Comparison of ENCODE assay signal across 8 cellular contexts in genomic region chr10:79116363-79116762, GRCh38. TPM values are rescaled to one million over a fixed set of nuclear protein-coding genes. Genes with fewer than 3 reads are reported as not detected.
DNase-seq lines count a peak whose midpoint lies in the region; ATAC-seq and TF ChIP-seq lines count a peak whose summit lies in the region.

No MANE protein-coding gene starts in this region.

- H4K20me1 ChIP-seq in MM.1S (ENCODE audit: insufficient read depth, low read length) (no peaks in the 10 kb centered on the region), neural progenitor cell (ENCODE audit: low read depth) (peaks cover 95% of the 10 kb centered on the region)

- H3K27me3 Mint-ChIP-seq in neural progenitor cell (ENCODE audit: insufficient read depth, low read depth): peaks cover 17% of the 10 kb centered on the region

- ATAC-seq in GM18517 (IDR thresholded peaks at IDR 0.05; ENCODE audit: unreplicated experiment) (peak; percentile 28), GM21737 (IDR thresholded peaks at IDR 0.05; ENCODE audit: unreplicated experiment) (peak; percentile 20), HG03025 (IDR thresholded peaks at IDR 0.05; ENCODE audit: low FRiP score, unreplicated experiment) (no peak)

- no peaks in the 10 kb centered on the region for H3K36me3 ChIP-seq in MM.1S (replicated peaks; ENCODE audit: insufficient read depth, low read length)
- no peaks in the 10 kb centered on the region for H3K36me3 ChIP-seq in neural progenitor cell

- peaks cover 74% of the 10 kb centered on the region for H3K4me1 Mint-ChIP-seq in neural progenitor cell

- H3K27me3 ChIP-seq in MM.1S (replicated peaks; ENCODE audit: insufficient read depth, low read length) (no peaks in the 10 kb centered on the region), neural progenitor cell (no peaks in the 10 kb centered on the region)

- DNase-seq in MM.1S (no peak), neural progenitor cell (ENCODE audit: low spot score) (no peak), NCI-H146 (lab: John Stamatoyannopoulos, UW) (no peak), NCI-H1694 treated with DMSO at 0.1 percent for 48 hours (lab: John Stamatoyannopoulos, UW) (no peak), hepatic stellate cell (ENCODE audit: low spot score) (no peak)

- peaks cover 15% of the 10 kb centered on the region for H3K36me3 Mint-ChIP-seq in neural progenitor cell

- peaks cover 13% of the 10 kb centered on the region for H3F3A ChIP-seq in MM.1S (ENCODE audit: insufficient read depth, low read length)
- H3F3A ChIP-seq in neural progenitor cell (ENCODE audit: low read depth): peaks cover 4% of the 10 kb centered on the region

- H3K4me1 ChIP-seq in MM.1S (ENCODE audit: low read length) (peaks cover 38% of the 10 kb centered on the region), neural progenitor cell (peaks cover 22% of the 10 kb centered on the region)

- no peaks in the 10 kb centered on the region for H3K9me3 ChIP-seq in MM.1S (replicated peaks; ENCODE audit: insufficient read depth, low read length)
- no peaks in the 10 kb centered on the region for H3K9me3 ChIP-seq in neural progenitor cell (ENCODE audit: low read depth)

- no peak overlapping the region for H3K9ac ChIP-seq in MM.1S (ENCODE audit: low read length)
- no peak overlapping the region for H3K9ac ChIP-seq in neural progenitor cell

- no peak overlapping the region for H3K4me3 Mint-ChIP-seq in neural progenitor cell

- H2AFZ ChIP-seq in MM.1S (ENCODE audit: low read length): peak overlapping the region; percentile 69; the same call in 1 of the 2 replicates
- H2AFZ ChIP-seq in neural progenitor cell (replicated peaks): no peak overlapping the region

- no peaks in the 10 kb centered on the region for H3K9me2 ChIP-seq in MM.1S (replicated peaks; ENCODE audit: insufficient read depth, low read length)

- H3K79me2 ChIP-seq in MM.1S (ENCODE audit: low read length): 0 out of 2 replicates have a peak, but pooled peaks cover 2% of the 10 kb centered on the region
- H3K79me2 ChIP-seq in neural progenitor cell (ENCODE audit: low read depth): peaks cover 55% of the 10 kb centered on the region

- no peak overlapping the region for H3K4me3 ChIP-seq in MM.1S (ENCODE audit: low read length)
- no peak overlapping the region for H3K4me3 ChIP-seq in neural progenitor cell

- H3K27ac Mint-ChIP-seq in neural progenitor cell: peak overlapping the region; percentile 91

- no peaks in the 10 kb centered on the region for H3K9me3 Mint-ChIP-seq in neural progenitor cell

- H3K27ac ChIP-seq in MM.1S (ENCODE audit: low read length): peak overlapping the region; percentile 71
- no peak overlapping the region for H3K27ac ChIP-seq in neural progenitor cell

- no peak for TF ChIP-seq CTCF in MM.1S (IDR thresholded peaks at IDR 0.05; ENCODE audit: low read length)
- TF ChIP-seq CTCF in neural progenitor cell (IDR thresholded peaks at IDR 0.05): no peak

- H3K4me2 ChIP-seq in MM.1S (ENCODE audit: low read depth, low read length) (peak overlapping the region; percentile 62), neural progenitor cell (no peak overlapping the region)

RNA-seq across cellular contexts. Expression of gene ZMIZ1, which starts 47.6 kb away (rescaled TPM):
- 5.8 and 12.3 TPM in 2 replicates for total RNA-seq in neural progenitor cell (ENCODE audit: low replicate concordance)
